22 cellular contexts compared by ENCODE assay signal in the genomic region with DNA sequence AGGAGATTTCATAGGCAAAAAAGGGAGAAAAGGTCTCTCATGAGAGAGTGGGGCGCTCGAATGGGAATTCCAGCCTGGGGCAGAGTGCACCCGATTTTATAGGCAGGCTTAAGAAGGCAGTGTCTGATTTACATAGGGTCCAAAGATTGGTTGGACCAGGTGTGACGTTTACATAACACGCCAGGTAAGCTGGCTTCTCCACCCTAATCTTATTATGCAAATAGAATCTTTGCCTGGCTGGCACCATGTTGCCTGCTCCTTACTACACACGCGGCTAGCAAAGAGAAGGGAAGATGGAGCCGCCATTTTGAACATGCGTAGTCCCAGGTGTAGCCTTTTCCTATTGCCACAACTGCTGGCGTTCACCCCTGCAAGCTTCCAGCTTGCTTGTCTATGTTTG.
A peak's percentile ranks its signal among the peaks of the same experiment; 100 is the strongest.
DNase-seq lines count a peak whose midpoint lies in the region; ATAC-seq, FAIRE-seq and TF ChIP-seq lines count a peak whose summit lies in the region.
"Had no signal": no experiment of that assay in that cellular context is flagged by ENCODE, and none has a peak within 500 bp of the region (broad histone marks: within the 10 kb centered on the region; RNA-seq: fewer than 3 reads in every experiment).

No MANE protein-coding gene starts in this region.

- intact Hi-C loops in testis (cut with DNase I; ENCODE audit: low total_unique reads): no loop called here
- intact Hi-C loops in sigmoid colon (cut with DNase I): no loop called here

- H3K9me3 ChIP-seq in endodermal cell (ENCODE audit: control insufficient read depth, low read length) (no peaks in the 10 kb centered on the region), testis (no peaks in the 10 kb centered on the region), sigmoid colon (no peaks in the 10 kb centered on the region)
- H3K9me3 ChIP-seq: heart left ventricle, neutrophil, SJCRH30, thoracic aorta had no signal

- FAIRE-seq in frontal cortex (lab: Jason Lieb, UNC): no peak
- FAIRE-seq: endothelial cell of umbilical vein had no signal

- WGBS in endodermal cell (ENCODE audit: insufficient coverage in 1 of 2, insufficient read length in 1 of 2), 2 experiments: 91 to 95% methylated on average over 9 to 10 of the region's 10 CpGs
- 64 to 74% methylated on average over 10 of the region's 10 CpGs for WGBS in testis, 2 donors
- 62 to 87% methylated on average over 10 of the region's 10 CpGs for WGBS in sigmoid colon, 2 donors

- no peak overlapping the region for H3K4me3 ChIP-seq in endodermal cell (ENCODE audit: low read length)
- peak overlapping the region in 1 of 2 donors; percentile 34 for H3K4me3 ChIP-seq in testis
- no peak overlapping the region for H3K4me3 ChIP-seq in sigmoid colon
- H3K4me3 ChIP-seq: heart left ventricle, SJCRH30, thoracic aorta had no signal

- peak overlapping the region; percentile 24; the same call in 1 of the 2 replicates for H3K4me3 Mint-ChIP-seq in HFFc6
- peak overlapping the region; percentile 14 for H3K4me3 Mint-ChIP-seq in endodermal cell
- H3K4me3 Mint-ChIP-seq: activated CD4-positive, alpha-beta memory T cell treated with anti-CD3 and anti-CD28 coated beads for 36 hours; CD8-positive, alpha-beta memory T cell; immature natural killer cell; stimulated activated memory B cell treated with anti-CD40 and anti-IgM and Interleukin-4, amounts not matched to agents 10 μg/mL and 1 μg/mL and 100 μg/mL, for 72 hours had no signal

- no peaks in the 10 kb centered on the region for H3K4me1 ChIP-seq in endodermal cell (ENCODE audit: control insufficient read depth, insufficient read depth, low read length)
- H3K4me1 ChIP-seq in testis: no peaks in the 10 kb centered on the region
- H3K4me1 ChIP-seq in sigmoid colon: peaks cover 0 to 12% (median 9%) of the 10 kb centered on the region in 4 donors
- H3K4me1 ChIP-seq: SJCRH30 had no signal

- TF ChIP-seq EP300 in sigmoid colon (IDR thresholded peaks at IDR 0.05): no peak

- H3K27me3 ChIP-seq in endodermal cell (ENCODE audit: control insufficient read depth, insufficient read depth, low read length, poor library complexity, severe bottlenecking): no peaks in the 10 kb centered on the region
- no peaks in the 10 kb centered on the region for H3K27me3 ChIP-seq in testis
- peaks cover 21 to 44% (median 22%) of the 10 kb centered on the region in 3 donors for H3K27me3 ChIP-seq in sigmoid colon
- H3K27me3 ChIP-seq: SJCRH30 had no signal

- H3K4me1 Mint-ChIP-seq in HFFc6 (ENCODE audit: low read depth) (peaks cover 49% of the 10 kb centered on the region), endodermal cell (peaks cover 29% of the 10 kb centered on the region)

- H3K9me3 Mint-ChIP-seq in HFFc6: peaks cover 10% of the 10 kb centered on the region
- H3K9me3 Mint-ChIP-seq in endodermal cell: peaks cover 11% of the 10 kb centered on the region
- H3K9me3 Mint-ChIP-seq: activated CD4-positive, alpha-beta memory T cell treated with anti-CD3 and anti-CD28 coated beads for 36 hours; CD8-positive, alpha-beta memory T cell; stimulated activated memory B cell treated with anti-CD40 and anti-IgM and Interleukin-4, amounts not matched to agents 10 μg/mL and 1 μg/mL and 100 μg/mL, for 72 hours had no signal

- TF ChIP-seq CTCF in HFFc6 (IDR thresholded peaks at IDR 0.05) (no peak), endodermal cell (conservative IDR thresholded peaks at IDR 0.05) (no peak), testis (IDR thresholded peaks at IDR 0.05) (no peak), sigmoid colon (IDR thresholded peaks at IDR 0.05) (no peak)

- H3K9ac ChIP-seq in endodermal cell (ENCODE audit: extremely low read depth, low read length, poor library complexity, severe bottlenecking): no peak overlapping the region

- no peak for ATAC-seq in stimulated activated naive CD8-positive, alpha-beta T cell treated with anti-CD3 and anti-CD28 coated beads, Interleukin-15, Interleukin-2, amounts not matched to agents 100 U/mL and 50 U/mL, for 24 hours
- ATAC-seq: heart left ventricle; stimulated activated memory B cell treated with anti-CD40 and anti-IgM and Interleukin-4, amounts not matched to agents 10 μg/mL and 1 μg/mL and 100 μg/mL, for 72 hours had no signal

- H3K27me3 Mint-ChIP-seq in HFFc6 (ENCODE audit: insufficient read depth) (peaks cover 4% of the 10 kb centered on the region), endodermal cell (ENCODE audit: insufficient read depth) (peaks cover 8% of the 10 kb centered on the region)

- DNase-seq in HFFc6 (no peak), NCI-H526 treated with DMSO at 0.1 percent for 48 hours (lab: John Stamatoyannopoulos, UW) (peak; percentile 98), endodermal cell (no peak), testis (peak; percentile 36), frontal cortex (ENCODE audit: low spot score in 2 of 2) (no peak), sigmoid colon (no peak)
- no peak for DNase-seq in stimulated activated naive CD8-positive, alpha-beta T cell treated with anti-CD3 and anti-CD28 coated beads, Interleukin-15, Interleukin-2, amounts not matched to agents 100 U/mL and 50 U/mL, for 24 hours
- DNase-seq: activated CD4-positive, alpha-beta memory T cell treated with anti-CD3 and anti-CD28 coated beads for 36 hours; activated CD4-positive, CD25-positive, alpha-beta regulatory T cell; CD8-positive, alpha-beta memory T cell; heart left ventricle; immature natural killer cell; Kasumi-1; NCI-H1105; NCI-H524 treated with DMSO at 0.1 percent for 48 hours; OCI-M1; SJCRH30; T-helper 2 cell had no signal

- H3K27ac Mint-ChIP-seq in HFFc6 (peak overlapping the region; percentile 40; the same call in 1 of the 2 replicates), endodermal cell (peak overlapping the region; percentile 75)
- H3K27ac Mint-ChIP-seq: activated CD4-positive, alpha-beta memory T cell treated with anti-CD3 and anti-CD28 coated beads for 36 hours; immature natural killer cell; stimulated activated memory B cell treated with anti-CD40 and anti-IgM and Interleukin-4, amounts not matched to agents 10 μg/mL and 1 μg/mL and 100 μg/mL, for 72 hours had no signal

- no peaks in the 10 kb centered on the region for H3K36me3 ChIP-seq in endodermal cell (ENCODE audit: control insufficient read depth, insufficient read depth, low read length)
- no peaks in the 10 kb centered on the region for H3K36me3 ChIP-seq in testis (ENCODE audit: low read depth, missing control alignments)
- no peaks in the 10 kb centered on the region for H3K36me3 ChIP-seq in sigmoid colon
- H3K36me3 ChIP-seq: heart left ventricle, neutrophil, SJCRH30, thoracic aorta had no signal

- no peak overlapping the region for H3K27ac ChIP-seq in endodermal cell (ENCODE audit: low read depth, low read length)
- H3K27ac ChIP-seq in testis: no peak overlapping the region
- H3K27ac ChIP-seq in sigmoid colon: no peak overlapping the region
- H3K27ac ChIP-seq: heart left ventricle, neutrophil, SJCRH30, thoracic aorta had no signal

- H3K36me3 Mint-ChIP-seq in HFFc6 (ENCODE audit: low read depth) (peaks cover 13% of the 10 kb centered on the region), endodermal cell (ENCODE audit: low read depth) (peaks cover 26% of the 10 kb centered on the region)
- H3K36me3 Mint-ChIP-seq: activated CD4-positive, alpha-beta memory T cell treated with anti-CD3 and anti-CD28 coated beads for 36 hours; CD8-positive, alpha-beta memory T cell; immature natural killer cell; stimulated activated memory B cell treated with anti-CD40 and anti-IgM and Interleukin-4, amounts not matched to agents 10 μg/mL and 1 μg/mL and 100 μg/mL, for 72 hours had no signal

- TF ChIP-seq POLR2A in testis (IDR thresholded peaks at IDR 0.05) (no peak), sigmoid colon (IDR thresholded peaks at IDR 0.05) (no peak)

Comparison
In these comparisons a context has a peak if more than half of its experiments do, and no peak if none do; other contexts are left out.
1. DNase-seq: peak in NCI-H526 treated with DMSO at 0.1 percent for 48 hours (single experiment) and testis (single experiment); none in HFFc6 (single experiment), endodermal cell (single experiment), stimulated activated naive CD8-positive, alpha-beta T cell treated with anti-CD3 and anti-CD28 coated beads, Interleukin-15, Interleukin-2, amounts not matched to agents 100 U/mL and 50 U/mL, for 24 hours (single experiment), frontal cortex (0 of 2) and sigmoid colon (single experiment).